Comparison of ENCODE assay signal across 8 cellular contexts in genomic region chr1:34549199-34549598, GRCh38.
DNase-seq lines count a peak whose midpoint lies in the region; ATAC-seq and TF ChIP-seq lines count a peak whose summit lies in the region.

No MANE protein-coding gene starts in this region.

- intact Hi-C loops in sciatic nerve (cut with DNase I), result no loop called here
- intact Hi-C loops in heart right ventricle (cut with DNase I), result no loop called here

- no peaks in the 10 kb centered on the region for H3K79me2 ChIP-seq in osteoblast (ENCODE audit: insufficient read depth, low read length)

- no peak overlapping the region for H3K27ac ChIP-seq in 22Rv1
- no peak overlapping the region for H3K27ac ChIP-seq in osteoblast (ENCODE audit: low read depth, low read length)
- H3K27ac ChIP-seq in heart right ventricle, result no peak overlapping the region

- no peaks in the 10 kb centered on the region for H4K20me1 ChIP-seq in osteoblast (ENCODE audit: insufficient read depth, low read length)

- no peak overlapping the region for H3K4me3 ChIP-seq in NB4 (ENCODE audit: low read depth, low read length)
- no peak overlapping the region for H3K4me3 ChIP-seq in epithelial cell of esophagus (ENCODE audit: low read length)
- H3K4me3 ChIP-seq in osteoblast (ENCODE audit: insufficient read depth, low read length), result no peak overlapping the region
- H3K4me3 ChIP-seq in heart right ventricle, result no peak overlapping the region

- H3K4me1 ChIP-seq in osteoblast (ENCODE audit: insufficient read depth, low read length) (no peaks in the 10 kb centered on the region), heart right ventricle (no peaks in the 10 kb centered on the region)

- no peak for ATAC-seq in sciatic nerve
- ATAC-seq in heart right ventricle, result no peak

- DNase-seq in EL, result peak; percentile 6
- DNase-seq in NB4 (ENCODE audit: low read depth), result peak; percentile 24
- peak; percentile 21 for DNase-seq in epithelial cell of esophagus (ENCODE audit: low read depth)
- DNase-seq in osteoblast (ENCODE audit: insufficient read length, low spot score, missing footprints), result no peak
- DNase-seq in sciatic nerve (ENCODE audit: low spot score), result no peak
- no peak for DNase-seq in heart right ventricle
- no peak for DNase-seq in NOMO-1 treated with dmso at 0.1 percent for 144 hours (lab: John Stamatoyannopoulos, UW; ENCODE audit: unreplicated experiment)

- TF ChIP-seq POLR2A in NB4 (IDR thresholded peaks at IDR 0.05; ENCODE audit: extremely low read depth, insufficient read length), result no peak

- H2AFZ ChIP-seq in osteoblast (ENCODE audit: low read length), result no peak overlapping the region

- TF ChIP-seq CTCF in 22Rv1 (IDR thresholded peaks at IDR 0.05) (peak; percentile 38; the same call in 1 of the 2 replicates), NB4 (IDR thresholded peaks at IDR 0.05; ENCODE audit: low read depth, low read length) (peak; percentile 49), epithelial cell of esophagus (IDR thresholded peaks at IDR 0.05; ENCODE audit: insufficient read depth, low read depth, low read length, missing control alignments) (no peak), osteoblast (IDR thresholded peaks at IDR 0.05; ENCODE audit: extremely low read depth, low read depth, low read length) (no peak), heart right ventricle (IDR thresholded peaks at IDR 0.05) (peak in 1 of 9 donors; percentile 8)

- WGBS in heart right ventricle, 2 donors, result 23 to 36% methylated on average over 5 of the region's 5 CpGs

- H3K27me3 ChIP-seq in osteoblast (ENCODE audit: insufficient read depth, low read length), result no peaks in the 10 kb centered on the region
- H3K27me3 ChIP-seq in heart right ventricle, result peaks cover 0 to 33% (median 16%) of the 10 kb centered on the region in 7 donors

- H3K9me3 ChIP-seq in osteoblast (ENCODE audit: low read depth, low read length) (peaks cover 2% of the 10 kb centered on the region), heart right ventricle (peaks cover 0 to 22% (median 0%) of the 10 kb centered on the region in 11 donors)

- H3K36me3 ChIP-seq in osteoblast (ENCODE audit: insufficient read depth, low read length) (no peaks in the 10 kb centered on the region), heart right ventricle (no peaks in the 10 kb centered on the region)

- H3K4me2 ChIP-seq in osteoblast (ENCODE audit: insufficient read depth, low read length), result no peak overlapping the region

Comparison
In these comparisons a context has a peak if more than half of its experiments do, and no peak if none do; other contexts are left out.
1. CTCF ChIP-seq: peak in 22Rv1 (single experiment) and NB4 (single experiment); none in epithelial cell of esophagus (single experiment) and osteoblast (single experiment).
2. DNase-seq: peak in EL (single experiment), NB4 (single experiment) and epithelial cell of esophagus (single experiment); none in osteoblast (single experiment), sciatic nerve (single experiment), heart right ventricle (0 of 2) and NOMO-1 treated with dmso at 0.1 percent for 144 hours (single experiment).